21 cellular contexts compared by ENCODE assay signal in the genomic region with DNA sequence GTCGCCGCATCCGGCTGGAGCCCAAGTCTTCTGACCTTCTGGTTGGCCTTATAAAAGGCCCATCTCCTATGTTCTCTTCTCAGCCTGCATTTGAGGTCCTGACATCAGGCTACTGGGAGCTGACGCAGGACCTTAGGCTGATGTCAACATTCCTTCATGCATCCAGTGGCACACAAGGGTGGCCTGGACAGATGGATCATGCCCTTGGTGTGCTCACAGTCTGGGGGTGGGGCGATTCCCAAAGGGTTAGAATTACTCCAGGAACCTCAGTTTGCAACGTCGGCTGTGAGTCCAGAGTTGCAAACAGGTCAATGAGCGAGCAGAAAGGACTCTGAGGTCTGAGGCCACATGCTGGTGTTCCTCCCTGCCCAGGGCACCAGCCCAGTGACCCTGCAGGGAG. TPM values are rescaled to one million over a fixed set of nuclear protein-coding genes. Genes with fewer than 3 reads are reported as not detected.
A peak's percentile ranks its signal among the peaks of the same experiment; 100 is the strongest.
DNase-seq lines count a peak whose midpoint lies in the region; ATAC-seq, FAIRE-seq and TF ChIP-seq lines count a peak whose summit lies in the region.
"Had no signal": no experiment of that assay in that cellular context is flagged by ENCODE, and none has a peak within 500 bp of the region (broad histone marks: within the 10 kb centered on the region; RNA-seq: fewer than 3 reads in every experiment).

No MANE protein-coding gene starts in this region.

- H3K9me3 ChIP-seq in left ventricle myocardium inferior (replicated peaks) (no peaks in the 10 kb centered on the region), right atrium auricular region (no peaks in the 10 kb centered on the region)
- H3K9me3 ChIP-seq in CD4-positive, alpha-beta T cell (ENCODE audit: control insufficient read depth, low read length), result no peaks in the 10 kb centered on the region
- H3K9me3 ChIP-seq: ascending aorta, esophagus squamous epithelium, tibial artery had no signal

- CTCF ChIA-PET in activated B cell treated with CpG ODN at 0.5 μM for 24 hours (lab: Charles Lee), result no interaction called here
- CTCF ChIA-PET in CD4-positive, alpha-beta T cell (lab: Charles Lee), result no interaction called here

- peaks cover 55% of the 10 kb centered on the region for H3K4me1 Mint-ChIP-seq in activated B cell treated with CpG ODN at 0.5 μM for 24 hours
- H3K4me1 Mint-ChIP-seq in CD4-positive, alpha-beta T cell (ENCODE audit: low read depth), result no peaks in the 10 kb centered on the region

- H3K36me3 ChIP-seq in left ventricle myocardium inferior (no peaks in the 10 kb centered on the region), right atrium auricular region (no peaks in the 10 kb centered on the region)
- H3K36me3 ChIP-seq: ascending aorta, esophagus squamous epithelium, tibial artery had no signal

- H3K4me1 ChIP-seq in left ventricle myocardium inferior (peaks cover 16% of the 10 kb centered on the region), right atrium auricular region (peaks cover 0 to 16% of the 10 kb centered on the region in 2 donors)

- DNase-seq in left ventricle myocardium inferior, result no peak
- no peak for DNase-seq in right atrium auricular region (ENCODE audit: low spot score)
- no peak for DNase-seq in activated B cell treated with CpG ODN at 0.5 μM for 24 hours
- peak; percentile 51 to 59 for DNase-seq in foreskin fibroblast
- no peak for DNase-seq in substantia nigra (lab: John Stamatoyannopoulos, UW)
- DNase-seq in activated gamma-delta T cell (lab: John Stamatoyannopoulos, UW), result no peak
- DNase-seq in GM12892 (ENCODE audit: insufficient read length), result no peak
- DNase-seq in CD4-positive, alpha-beta T cell, result no peak
- DNase-seq: 8988T; activated effector memory CD4-positive, alpha-beta T cell treated with Interleukin-2 at 50 U/mL for 16 hours; esophagus squamous epithelium; mammary epithelial cell; MV-4-11; NCI-H2081; NCI-H748 treated with DMSO at 0.1 percent for 48 hours; occipital lobe; stimulated activated CD4-positive, alpha-beta T cell treated with anti-CD3 and anti-CD28 coated beads, Interleukin-4, amount 100 ng/mL, for 4 hours; T-helper 1 cell; tibial artery had no signal

- no peaks in the 10 kb centered on the region for H3K27me3 ChIP-seq in left ventricle myocardium inferior (ENCODE audit: low read depth)
- H3K27me3 ChIP-seq in right atrium auricular region, result no peaks in the 10 kb centered on the region
- H3K27me3 ChIP-seq in CD4-positive, alpha-beta T cell (ENCODE audit: control insufficient read depth, insufficient read depth, low read length), result no peaks in the 10 kb centered on the region
- H3K27me3 ChIP-seq: ascending aorta, esophagus squamous epithelium, tibial artery had no signal

- H3K27ac ChIP-seq in left ventricle myocardium inferior (replicated peaks) (peak overlapping the region; percentile 86), right atrium auricular region (peak overlapping the region in 1 of 2 donors; percentile 89), substantia nigra (ENCODE audit: low read depth, low read length, poor library complexity, severe bottlenecking) (peak overlapping the region; percentile 35)
- H3K27ac ChIP-seq in CD4-positive, alpha-beta T cell (ENCODE audit: low read depth, low read length), result no peak overlapping the region

- H3K4me3 ChIP-seq in left ventricle myocardium inferior (no peak overlapping the region), right atrium auricular region (no peak overlapping the region), foreskin fibroblast (ENCODE audit: low read depth in 1 of 2, low read length in 2 of 2) (no peak overlapping the region)
- H3K4me3 ChIP-seq: ascending aorta, esophagus squamous epithelium, tibial artery had no signal

- no peak for ATAC-seq in activated B cell treated with CpG ODN at 0.5 μM for 24 hours (ENCODE audit: low read depth)
- no peak for ATAC-seq in CD4-positive, alpha-beta T cell (ENCODE audit: poor library complexity)

- POLR2A ChIA-PET in activated B cell treated with CpG ODN at 0.5 μM for 24 hours (lab: Charles Lee), result interaction anchor here (0.6 to 10.7 kb wide), 3 partner anchors 10 to 388 kb away, joined by 7 to 344 read pairs (median 7); a partner anchor contains a TSS
- POLR2A ChIA-PET in CD4-positive, alpha-beta T cell (lab: Charles Lee), result no interaction called here

- no peak overlapping the region for H3K4me3 Mint-ChIP-seq in activated B cell treated with CpG ODN at 0.5 μM for 24 hours
- H3K4me3 Mint-ChIP-seq in CD4-positive, alpha-beta T cell, result no peak overlapping the region

- TF ChIP-seq POLR2A in GM12892 (IDR thresholded peaks at IDR 0.05; ENCODE audit: low read depth, low read length), result no peak

- TF ChIP-seq CTCF in left ventricle myocardium inferior (IDR thresholded peaks at IDR 0.05; ENCODE audit: borderline replicate concordance) (no peak), right atrium auricular region (IDR thresholded peaks at IDR 0.05) (no peak), activated B cell treated with CpG ODN at 0.5 μM for 24 hours (IDR thresholded peaks at IDR 0.05) (no peak), foreskin fibroblast (IDR thresholded peaks at IDR 0.05; ENCODE audit: low read depth, low read length) (no peak)
- TF ChIP-seq CTCF in CD4-positive, alpha-beta T cell (IDR thresholded peaks at IDR 0.05), result no peak

- H3K27me3 Mint-ChIP-seq in activated B cell treated with CpG ODN at 0.5 μM for 24 hours, result no peaks in the 10 kb centered on the region
- H3K27me3 Mint-ChIP-seq in CD4-positive, alpha-beta T cell, result no peaks in the 10 kb centered on the region

- no peaks in the 10 kb centered on the region for H3K9me3 Mint-ChIP-seq in activated B cell treated with CpG ODN at 0.5 μM for 24 hours
- H3K9me3 Mint-ChIP-seq in CD4-positive, alpha-beta T cell, result no peaks in the 10 kb centered on the region

- FAIRE-seq in GM12892 (lab: Jason Lieb, UNC), result no peak
- FAIRE-seq: HTR-8/SVneo had no signal

- intact Hi-C loops in left ventricle myocardium inferior (cut with micrococcal nuclease) (no loop called here), activated B cell treated with CpG ODN at 0.5 μM for 24 hours (cut with micrococcal nuclease) (no loop called here)
- intact Hi-C loops in CD4-positive, alpha-beta T cell (cut with DNase I, micrococcal nuclease), result no loop called here

- peak overlapping the region; percentile 46 for H3K27ac Mint-ChIP-seq in activated B cell treated with CpG ODN at 0.5 μM for 24 hours
- H3K27ac Mint-ChIP-seq in CD4-positive, alpha-beta T cell, result no peak overlapping the region

- no peaks in the 10 kb centered on the region for H3K36me3 Mint-ChIP-seq in activated B cell treated with CpG ODN at 0.5 μM for 24 hours (ENCODE audit: low read depth)
- no peaks in the 10 kb centered on the region for H3K36me3 Mint-ChIP-seq in CD4-positive, alpha-beta T cell (ENCODE audit: low read depth)

RNA-seq across cellular contexts. Expression of a gene that starts 8.2 kb away (rescaled TPM):
- 7.4 TPM for total RNA-seq in left ventricle myocardium inferior
- 10 to 100 TPM in 1 of 2 donors, 1 to 10 TPM in 1; 9.5 to 12.1 TPM for total RNA-seq in right atrium auricular region
- 60.4 and 61.7 TPM in 2 replicates for total RNA-seq in activated B cell treated with CpG ODN at 0.5 μM for 24 hours
- 21.0 TPM for polyA plus RNA-seq in GM12892 (2012; ENCODE audit: missing spikeins)
- total RNA-seq in CD4-positive, alpha-beta T cell, result 1 to 10 TPM; 2.4 to 2.7 TPM

RNA-seq across cellular contexts. Expression of a gene that starts 26.8 kb away (rescaled TPM):
- 8.7 TPM for total RNA-seq in left ventricle myocardium inferior
- total RNA-seq in right atrium auricular region, result 1 to 10 TPM; 6.0 to 8.5 TPM
- 44.0 and 45.8 TPM in 2 replicates for total RNA-seq in activated B cell treated with CpG ODN at 0.5 μM for 24 hours
- polyA plus RNA-seq in GM12892 (2012; ENCODE audit: missing spikeins), result 64.7 TPM
- total RNA-seq in CD4-positive, alpha-beta T cell, result 1 to 10 TPM; 8.5 to 9.6 TPM

Comparison
In these comparisons a context has a peak if more than half of its experiments do, and no peak if none do; other contexts are left out.
1. DNase-seq: peak in foreskin fibroblast (2 of 2); none in left ventricle myocardium inferior (single experiment), right atrium auricular region (single experiment), activated B cell treated with CpG ODN at 0.5 μM for 24 hours (single experiment), substantia nigra (0 of 49), activated gamma-delta T cell (single experiment), GM12892 (single experiment) and CD4-positive, alpha-beta T cell (0 of 10).